Comparison of ENCODE assay signal across 22 cellular contexts in the genomic region with DNA sequence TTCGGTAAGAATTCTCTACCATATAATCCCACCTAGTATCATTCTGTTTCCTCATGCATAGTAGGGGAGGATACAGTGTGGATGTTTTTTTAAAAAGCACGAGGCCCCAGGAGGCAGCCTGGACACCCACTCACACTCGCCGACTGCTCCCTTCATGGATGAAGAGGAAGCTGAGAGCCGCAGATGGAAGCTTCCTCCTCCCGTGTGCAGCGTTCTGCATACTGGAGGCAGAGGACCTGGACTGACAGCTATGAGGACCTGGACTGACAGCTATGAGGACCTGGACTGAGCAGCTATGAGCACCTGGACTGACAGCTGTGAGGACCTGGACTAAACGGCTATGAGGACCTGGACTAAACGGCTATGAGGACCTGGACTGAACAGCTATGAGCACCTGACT.
A peak's percentile ranks its signal among the peaks of the same experiment; 100 is the strongest.
DNase-seq lines count a peak whose midpoint lies in the region; ATAC-seq and TF ChIP-seq lines count a peak whose summit lies in the region.
"Had no signal": no experiment of that assay in that cellular context is flagged by ENCODE, and none has a peak within 500 bp of the region (broad histone marks: within the 10 kb centered on the region; RNA-seq: fewer than 3 reads in every experiment).

No MANE protein-coding gene starts in this region.

- ATAC-seq in upper lobe of right lung, result peak; percentile 61
- ATAC-seq in GM19463 (IDR thresholded peaks at IDR 0.05; ENCODE audit: unreplicated experiment), result no peak
- ATAC-seq: CD8-positive, alpha-beta T cell had no signal

- no peaks in the 10 kb centered on the region for H3K79me2 ChIP-seq in osteoblast (ENCODE audit: insufficient read depth, low read length)

- no peak overlapping the region for H2AFZ ChIP-seq in osteoblast (ENCODE audit: low read length)

- DNase-seq in activated CD8-positive, alpha-beta memory T cell treated with anti-CD3 and anti-CD28 coated beads, Interleukin-2, amount 50 U/mL, for 48 hours, result peak; percentile 30
- DNase-seq in activated CD8-positive, alpha-beta memory T cell treated with anti-CD3 and anti-CD28 coated beads for 24 hours, result no peak
- DNase-seq in coronary artery (ENCODE audit: low spot score), result peak; percentile 33
- DNase-seq in osteoblast (ENCODE audit: insufficient read length, low spot score, missing footprints), result peak; percentile 18
- DNase-seq in upper lobe of right lung, result peak; percentile 59
- DNase-seq in WERI-Rb-1, result no peak
- DNase-seq in stimulated activated CD4-positive, alpha-beta T cell treated with anti-CD3 and anti-CD28 coated beads, Interleukin-12 subunit alpha, Interleukin-12 subunit beta, amount 100 ng/mL, for 4 hours, result no peak
- DNase-seq: Calu3; DMS53; GOT3; MM.1S; NCI-H1092; NCI-H1436 treated with DMSO at 0.1 percent for 48 hours; NCI-H2029; NCI-H2171 treated with DMSO at 0.1 percent for 48 hours; NCI-H446 treated with DMSO at 0.1 percent for 48 hours; NK-92 treated with Interleukin-12 subunit alpha and Interleukin-12 subunit beta, amount 100 ng/mL, for 24 hours had no signal

- no peak overlapping the region for H3K4me2 ChIP-seq in osteoblast (ENCODE audit: insufficient read depth, low read length)

- TF ChIP-seq CTCF in coronary artery (IDR thresholded peaks at IDR 0.05) (no peak), osteoblast (IDR thresholded peaks at IDR 0.05; ENCODE audit: extremely low read depth, low read depth, low read length) (no peak), upper lobe of right lung (IDR thresholded peaks at IDR 0.05) (no peak), WERI-Rb-1 (IDR thresholded peaks at IDR 0.05; ENCODE audit: low read depth, low read length) (no peak)

- no peaks in the 10 kb centered on the region for H4K20me1 ChIP-seq in osteoblast (ENCODE audit: insufficient read depth, low read length)

- H3K4me1 ChIP-seq in osteoblast (ENCODE audit: insufficient read depth, low read length), result no peaks in the 10 kb centered on the region
- no peaks in the 10 kb centered on the region for H3K4me1 ChIP-seq in upper lobe of right lung
- H3K4me1 ChIP-seq: Peyer's patch had no signal

- no peak overlapping the region for H3K4me3 ChIP-seq in coronary artery
- H3K4me3 ChIP-seq in osteoblast (ENCODE audit: insufficient read depth, low read length), result no peak overlapping the region
- H3K4me3 ChIP-seq in upper lobe of right lung, result no peak overlapping the region
- H3K4me3 ChIP-seq in WERI-Rb-1 (ENCODE audit: low read depth, low read length), result no peak overlapping the region
- H3K4me3 ChIP-seq: Peyer's patch, SK-N-MC had no signal

- intact Hi-C loops in upper lobe of right lung (cut with DNase I), result no loop called here

- H3K9me3 ChIP-seq in osteoblast (ENCODE audit: low read depth, low read length) (no peaks in the 10 kb centered on the region), upper lobe of right lung (no peaks in the 10 kb centered on the region), WERI-Rb-1 (ENCODE audit: severe bottlenecking) (peaks cover 7% of the 10 kb centered on the region)
- H3K9me3 ChIP-seq: Peyer's patch had no signal

- H3K27ac ChIP-seq in coronary artery, result no peak overlapping the region
- no peak overlapping the region for H3K27ac ChIP-seq in osteoblast (ENCODE audit: low read depth, low read length)
- H3K27ac ChIP-seq in upper lobe of right lung, result no peak overlapping the region
- no peak overlapping the region for H3K27ac ChIP-seq in WERI-Rb-1
- H3K27ac ChIP-seq: 22Rv1, Peyer's patch, SK-N-MC had no signal

- H3K36me3 ChIP-seq in osteoblast (ENCODE audit: insufficient read depth, low read length), result no peaks in the 10 kb centered on the region
- H3K36me3 ChIP-seq in upper lobe of right lung, result no peaks in the 10 kb centered on the region
- no peaks in the 10 kb centered on the region for H3K36me3 ChIP-seq in WERI-Rb-1
- H3K36me3 ChIP-seq: Peyer's patch had no signal

- H3K27me3 ChIP-seq in osteoblast (ENCODE audit: insufficient read depth, low read length) (no peaks in the 10 kb centered on the region), upper lobe of right lung (no peaks in the 10 kb centered on the region), WERI-Rb-1 (ENCODE audit: insufficient read depth, low read depth, severe bottlenecking) (peaks cover 6% of the 10 kb centered on the region)
- H3K27me3 ChIP-seq: Peyer's patch had no signal

Comparison
In these comparisons a context has a peak if more than half of its experiments do, and no peak if none do; other contexts are left out.
1. DNase-seq: peak in activated CD8-positive, alpha-beta memory T cell treated with anti-CD3 and anti-CD28 coated beads, Interleukin-2, amount 50 U/mL, for 48 hours (single experiment), coronary artery (single experiment), osteoblast (single experiment) and upper lobe of right lung (single experiment); none in activated CD8-positive, alpha-beta memory T cell treated with anti-CD3 and anti-CD28 coated beads for 24 hours (single experiment), WERI-Rb-1 (single experiment) and stimulated activated CD4-positive, alpha-beta T cell treated with anti-CD3 and anti-CD28 coated beads, Interleukin-12 subunit alpha, Interleukin-12 subunit beta, amount 100 ng/mL, for 4 hours (single experiment).